Comparison of ENCODE assay signal across 8 cellular contexts in the genomic region with DNA sequence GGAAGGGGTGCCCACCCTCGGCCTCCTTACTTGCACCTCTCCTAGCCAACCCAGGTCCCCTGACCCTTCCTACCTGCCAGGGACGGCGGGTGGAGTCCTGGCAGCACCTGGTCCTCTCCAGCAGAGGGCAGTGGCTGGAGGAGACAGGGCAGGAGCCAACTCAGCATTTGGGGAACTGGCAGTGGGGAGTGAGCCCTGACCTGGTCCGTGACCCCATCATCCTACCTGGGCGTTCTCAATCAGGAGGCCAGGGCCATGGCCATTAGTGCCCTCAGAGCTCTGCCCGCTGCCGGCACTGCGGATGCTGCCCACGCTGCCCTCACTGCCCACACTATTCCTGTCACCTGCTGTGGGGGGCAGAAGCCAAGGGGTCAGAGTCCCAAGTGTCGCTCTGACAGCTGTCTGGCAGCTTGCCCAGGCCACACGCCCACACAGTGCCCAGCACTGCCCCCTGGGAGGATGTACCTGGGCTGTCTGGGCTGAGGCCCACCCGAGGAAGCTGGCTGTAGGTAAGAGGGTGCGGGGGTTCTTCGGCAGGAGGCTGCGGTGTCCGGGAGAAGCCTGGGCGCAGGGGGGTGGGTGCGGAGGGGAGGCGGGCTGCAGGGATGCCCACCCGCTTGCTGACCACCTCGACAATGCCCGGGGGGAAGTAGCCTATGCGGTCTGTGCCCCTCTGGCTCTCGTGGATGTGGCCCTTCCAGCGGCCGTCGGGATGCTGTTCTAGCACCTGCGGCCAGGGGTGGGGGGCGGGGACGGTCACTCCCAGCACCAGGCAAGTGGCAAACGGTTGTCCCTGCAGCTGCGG.
DNase-seq lines count a peak whose midpoint lies in the region; ATAC-seq and TF ChIP-seq lines count a peak whose summit lies in the region.

No MANE protein-coding gene starts in this region.

- DNase-seq in GF-D8 (lab: John Stamatoyannopoulos, UW) (peak; percentile 3), MM.1S (peak; percentile 46), glomerular visceral epithelial cell (ENCODE audit: extremely low spot score) (peak; percentile 30), NCI-H446 (lab: John Stamatoyannopoulos, UW) (no peak)
- peak; percentile 61 for DNase-seq in activated CD8-positive, alpha-beta memory T cell treated with anti-CD3 and anti-CD28 coated beads, Interleukin-2, amount 50 U/mL, for 48 hours
- DNase-seq in stimulated activated CD8-positive, alpha-beta memory T cell treated with anti-CD3 and anti-CD28 coated beads, Interleukin-4, amount 100 ng/mL, for 48 hours: peak; percentile 56

- H3K4me3 ChIP-seq in MM.1S (ENCODE audit: low read length): no peak overlapping the region

- no peak for ATAC-seq in GM18907 (IDR thresholded peaks at IDR 0.05; ENCODE audit: unreplicated experiment)
- ATAC-seq in HG03354 (IDR thresholded peaks at IDR 0.05; ENCODE audit: poor library complexity, severe bottlenecking, unreplicated experiment): no peak

- H3F3A ChIP-seq in MM.1S (ENCODE audit: insufficient read depth, low read length): no peaks in the 10 kb centered on the region

- no peak overlapping the region for H3K9ac ChIP-seq in MM.1S (ENCODE audit: low read length)

- no peaks in the 10 kb centered on the region for H3K9me2 ChIP-seq in MM.1S (replicated peaks; ENCODE audit: insufficient read depth, low read length)

- no peaks in the 10 kb centered on the region for H3K4me1 ChIP-seq in MM.1S (ENCODE audit: low read length)

- no peak overlapping the region for H3K27ac ChIP-seq in MM.1S (ENCODE audit: low read length)

- no peaks in the 10 kb centered on the region for H3K9me3 ChIP-seq in MM.1S (replicated peaks; ENCODE audit: insufficient read depth, low read length)

- H3K36me3 ChIP-seq in MM.1S (replicated peaks; ENCODE audit: insufficient read depth, low read length): no peaks in the 10 kb centered on the region

- H3K79me2 ChIP-seq in MM.1S (ENCODE audit: low read length): no peaks in the 10 kb centered on the region

- peak; percentile 67 for TF ChIP-seq CTCF in MM.1S (IDR thresholded peaks at IDR 0.05; ENCODE audit: low read length)

- H2AFZ ChIP-seq in MM.1S (ENCODE audit: low read length): no peak overlapping the region

- no peak overlapping the region for H3K4me2 ChIP-seq in MM.1S (ENCODE audit: low read depth, low read length)

- no peaks in the 10 kb centered on the region for H4K20me1 ChIP-seq in MM.1S (ENCODE audit: insufficient read depth, low read length)

- no peaks in the 10 kb centered on the region for H3K27me3 ChIP-seq in MM.1S (replicated peaks; ENCODE audit: insufficient read depth, low read length)

Comparison
In these comparisons a context has a peak if more than half of its experiments do, and no peak if none do; other contexts are left out.
1. DNase-seq: peak in GF-D8 (single experiment), MM.1S (single experiment), activated CD8-positive, alpha-beta memory T cell treated with anti-CD3 and anti-CD28 coated beads, Interleukin-2, amount 50 U/mL, for 48 hours (single experiment), glomerular visceral epithelial cell (single experiment) and stimulated activated CD8-positive, alpha-beta memory T cell treated with anti-CD3 and anti-CD28 coated beads, Interleukin-4, amount 100 ng/mL, for 48 hours (single experiment); none in NCI-H446 (0 of 2).